Comparison of ENCODE assay signal across 1 cellular context in the genomic region with DNA sequence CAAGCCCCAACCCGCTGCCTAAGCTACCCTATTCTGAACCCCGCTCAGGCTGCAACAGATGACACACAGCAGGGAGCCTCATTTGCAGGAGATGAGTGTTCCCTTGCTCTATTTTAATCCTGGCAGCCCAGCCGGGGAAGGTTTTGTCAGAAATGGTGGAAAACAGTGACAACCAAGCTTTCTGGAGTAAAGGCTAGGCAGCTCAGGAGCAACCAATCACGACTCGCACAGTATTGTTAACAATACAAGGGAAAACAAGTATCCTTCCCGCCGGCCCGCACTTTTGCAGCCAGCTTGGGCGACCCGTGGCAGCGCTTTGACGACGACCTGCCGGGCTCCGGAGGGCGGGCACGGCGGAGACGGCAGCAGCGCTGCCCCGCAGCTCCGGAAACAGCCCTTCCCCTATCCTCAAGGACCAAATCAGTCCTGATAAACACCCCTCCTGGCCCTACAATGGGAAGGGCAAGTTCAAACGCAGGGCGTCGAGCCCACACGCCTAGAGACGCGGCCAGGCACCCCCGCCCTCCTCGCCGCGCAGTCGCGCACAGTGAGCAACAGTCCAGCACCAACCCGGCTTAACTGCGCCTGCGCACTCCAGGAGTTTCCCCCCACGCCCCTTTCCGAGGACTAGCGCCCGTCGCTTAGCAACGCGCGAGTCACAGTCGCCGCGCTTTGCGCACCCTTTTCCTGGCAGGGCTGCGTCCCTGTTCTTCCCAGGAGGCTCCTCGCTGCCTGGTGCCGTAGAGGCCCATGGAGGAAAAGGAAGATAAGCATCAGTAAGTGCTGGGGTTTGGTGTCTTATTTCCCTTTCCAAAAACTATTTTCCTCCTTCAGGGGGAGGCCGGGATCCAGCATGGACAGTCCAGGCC.
TF ChIP-seq lines count a peak whose summit lies in the region.

No MANE protein-coding gene starts in this region.

TF ChIP-seq in H1, 55 proteins besides CTCF, POLR2A, EP300 and RAD21 (continued from another document):
- TF ChIP-seq JUND (IDR thresholded peaks at IDR 0.05; ENCODE audit: low read length) (no peak), CTBP2 (IDR thresholded peaks at IDR 0.05; ENCODE audit: borderline replicate concordance, insufficient read depth, insufficient read length, low read length) (no peak), NRF1 (IDR thresholded peaks at IDR 0.05; ENCODE audit: low read depth, low read length) (peak; percentile 42), EZH2 (IDR thresholded peaks at IDR 0.05; ENCODE audit: low read depth, low read length, severe bottlenecking) (no peak), SP2 (IDR thresholded peaks at IDR 0.05; ENCODE audit: low read length) (no peak), CREB1 (IDR thresholded peaks at IDR 0.05) (peak; percentile 77), PHF8 (conservative IDR thresholded peaks at IDR 0.05; ENCODE audit: low read depth, low read length) (peak; percentile 70), TAF1 (IDR thresholded peaks at IDR 0.05; ENCODE audit: low read depth, low read length) (peak; percentile 70; the same call in 1 of the 2 replicates), TEAD4 (IDR thresholded peaks at IDR 0.05; ENCODE audit: low read depth, low read length) (no peak; the same call in 1 of the 2 replicates), CBX8 (IDR thresholded peaks at IDR 0.05; ENCODE audit: borderline replicate concordance, low read depth, low read length) (no peak), CBX5 (IDR thresholded peaks at IDR 0.05; ENCODE audit: low read depth, low read length) (no peak), YY1 (IDR thresholded peaks at IDR 0.05; ENCODE audit: low read depth, low read length) (no peak), TAF7 (optimal IDR thresholded peaks at IDR 0.05; ENCODE audit: borderline replicate concordance, low read depth, low read length) (no peak), GTF2F1 (IDR thresholded peaks at IDR 0.05; ENCODE audit: borderline replicate concordance, low read depth, low read length) (no peak), RBBP5 (IDR thresholded peaks at IDR 0.05; ENCODE audit: borderline replicate concordance, low read depth, low read length) (peak; percentile 78; the same call in 1 of the 2 replicates), SRF (IDR thresholded peaks at IDR 0.05; ENCODE audit: low read depth, low read length) (no peak), BRCA1 (IDR thresholded peaks at IDR 0.05; ENCODE audit: low read depth, low read length) (no peak), JUN (IDR thresholded peaks at IDR 0.05; ENCODE audit: low read depth, low read length) (no peak), NANOG (IDR thresholded peaks at IDR 0.05; ENCODE audit: insufficient read depth, low read depth, low read length, poor library complexity, severe bottlenecking) (no peak), TBP (IDR thresholded peaks at IDR 0.05; ENCODE audit: low read depth, low read length) (peak; percentile 53; the same call in 1 of the 2 replicates), GABPA (IDR thresholded peaks at IDR 0.05; ENCODE audit: borderline replicate concordance, insufficient read depth, low read length) (no peak), SIX5 (IDR thresholded peaks at IDR 0.05; ENCODE audit: low read depth, low read length) (no peak), TCF12 (IDR thresholded peaks at IDR 0.05; ENCODE audit: low read depth, low read length) (no peak), RXRA (IDR thresholded peaks at IDR 0.05; ENCODE audit: insufficient read depth, low read depth, low read length) (no peak), KDM5A (IDR thresholded peaks at IDR 0.05; ENCODE audit: low read length) (no peak), BCL11A (IDR thresholded peaks at IDR 0.05; ENCODE audit: low read depth in 2 of 2, low read length in 2 of 2) (no peak), KDM1A (IDR thresholded peaks at IDR 0.05; ENCODE audit: borderline replicate concordance, low read length) (peak; percentile 48; the same call in 1 of the 2 replicates), ASH2L (IDR thresholded peaks at IDR 0.05; ENCODE audit: low read length) (peak; percentile 89), POLR2AphosphoS5 (IDR thresholded peaks at IDR 0.05; ENCODE audit: low read depth, low read length) (peak; percentile 89), SIRT6 (IDR thresholded peaks at IDR 0.05; ENCODE audit: low read length) (no peak), SAP30 (IDR thresholded peaks at IDR 0.05; ENCODE audit: insufficient read depth, insufficient replicate concordance, low read length) (no peak), CEBPB (IDR thresholded peaks at IDR 0.05; ENCODE audit: low read depth, low read length) (no peak), HDAC2 (IDR thresholded peaks at IDR 0.05; ENCODE audit: borderline replicate concordance in 1 of 2, low read depth in 2 of 2, low read length in 2 of 2) (peak in 1 of 2 experiments; percentile 62; a peak in 1 of 4 replicates), RNF2 (IDR thresholded peaks at IDR 0.05; ENCODE audit: borderline replicate concordance, low read depth, low read length, missing control alignments, poor library complexity, severe bottlenecking) (peak; percentile 38), KDM4A (IDR thresholded peaks at IDR 0.05; ENCODE audit: low read depth, low read length, severe bottlenecking) (peak; percentile 90), POU5F1 (IDR thresholded peaks at IDR 0.05; ENCODE audit: low read depth, low read length) (no peak), HDAC6 (IDR thresholded peaks at IDR 0.05; ENCODE audit: low read depth, low read length) (no peak), CHD2 (IDR thresholded peaks at IDR 0.05; ENCODE audit: low read length) (no peak), FOSL1 (IDR thresholded peaks at IDR 0.05; ENCODE audit: insufficient read depth, low read depth, low read length) (no peak), SP4 (IDR thresholded peaks at IDR 0.05; ENCODE audit: low read length) (no peak; the same call in 1 of the 2 replicates), RFX5 (IDR thresholded peaks at IDR 0.05; ENCODE audit: borderline replicate concordance, low read depth, low read length) (no peak), ZNF274 (IDR thresholded peaks at IDR 0.05; ENCODE audit: borderline replicate concordance, extremely low read depth, low read length) (no peak)
- TF ChIP-seq, protein P1, sequence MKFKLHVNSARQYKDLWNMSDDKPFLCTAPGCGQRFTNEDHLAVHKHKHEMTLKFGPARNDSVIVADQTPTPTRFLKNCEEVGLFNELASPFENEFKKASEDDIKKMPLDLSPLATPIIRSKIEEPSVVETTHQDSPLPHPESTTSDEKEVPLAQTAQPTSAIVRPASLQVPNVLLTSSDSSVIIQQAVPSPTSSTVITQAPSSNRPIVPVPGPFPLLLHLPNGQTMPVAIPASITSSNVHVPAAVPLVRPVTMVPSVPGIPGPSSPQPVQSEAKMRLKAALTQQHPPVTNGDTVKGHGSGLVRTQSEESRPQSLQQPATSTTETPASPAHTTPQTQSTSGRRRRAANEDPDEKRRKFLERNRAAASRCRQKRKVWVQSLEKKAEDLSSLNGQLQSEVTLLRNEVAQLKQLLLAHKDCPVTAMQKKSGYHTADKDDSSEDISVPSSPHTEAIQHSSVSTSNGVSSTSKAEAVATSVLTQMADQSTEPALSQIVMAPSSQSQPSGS (IDR thresholded peaks at IDR 0.05; ENCODE audit: low read length): 0 out of 2 replicates have a peak, but pooled peaks have one; percentile 11
- TF ChIP-seq, protein P2, sequence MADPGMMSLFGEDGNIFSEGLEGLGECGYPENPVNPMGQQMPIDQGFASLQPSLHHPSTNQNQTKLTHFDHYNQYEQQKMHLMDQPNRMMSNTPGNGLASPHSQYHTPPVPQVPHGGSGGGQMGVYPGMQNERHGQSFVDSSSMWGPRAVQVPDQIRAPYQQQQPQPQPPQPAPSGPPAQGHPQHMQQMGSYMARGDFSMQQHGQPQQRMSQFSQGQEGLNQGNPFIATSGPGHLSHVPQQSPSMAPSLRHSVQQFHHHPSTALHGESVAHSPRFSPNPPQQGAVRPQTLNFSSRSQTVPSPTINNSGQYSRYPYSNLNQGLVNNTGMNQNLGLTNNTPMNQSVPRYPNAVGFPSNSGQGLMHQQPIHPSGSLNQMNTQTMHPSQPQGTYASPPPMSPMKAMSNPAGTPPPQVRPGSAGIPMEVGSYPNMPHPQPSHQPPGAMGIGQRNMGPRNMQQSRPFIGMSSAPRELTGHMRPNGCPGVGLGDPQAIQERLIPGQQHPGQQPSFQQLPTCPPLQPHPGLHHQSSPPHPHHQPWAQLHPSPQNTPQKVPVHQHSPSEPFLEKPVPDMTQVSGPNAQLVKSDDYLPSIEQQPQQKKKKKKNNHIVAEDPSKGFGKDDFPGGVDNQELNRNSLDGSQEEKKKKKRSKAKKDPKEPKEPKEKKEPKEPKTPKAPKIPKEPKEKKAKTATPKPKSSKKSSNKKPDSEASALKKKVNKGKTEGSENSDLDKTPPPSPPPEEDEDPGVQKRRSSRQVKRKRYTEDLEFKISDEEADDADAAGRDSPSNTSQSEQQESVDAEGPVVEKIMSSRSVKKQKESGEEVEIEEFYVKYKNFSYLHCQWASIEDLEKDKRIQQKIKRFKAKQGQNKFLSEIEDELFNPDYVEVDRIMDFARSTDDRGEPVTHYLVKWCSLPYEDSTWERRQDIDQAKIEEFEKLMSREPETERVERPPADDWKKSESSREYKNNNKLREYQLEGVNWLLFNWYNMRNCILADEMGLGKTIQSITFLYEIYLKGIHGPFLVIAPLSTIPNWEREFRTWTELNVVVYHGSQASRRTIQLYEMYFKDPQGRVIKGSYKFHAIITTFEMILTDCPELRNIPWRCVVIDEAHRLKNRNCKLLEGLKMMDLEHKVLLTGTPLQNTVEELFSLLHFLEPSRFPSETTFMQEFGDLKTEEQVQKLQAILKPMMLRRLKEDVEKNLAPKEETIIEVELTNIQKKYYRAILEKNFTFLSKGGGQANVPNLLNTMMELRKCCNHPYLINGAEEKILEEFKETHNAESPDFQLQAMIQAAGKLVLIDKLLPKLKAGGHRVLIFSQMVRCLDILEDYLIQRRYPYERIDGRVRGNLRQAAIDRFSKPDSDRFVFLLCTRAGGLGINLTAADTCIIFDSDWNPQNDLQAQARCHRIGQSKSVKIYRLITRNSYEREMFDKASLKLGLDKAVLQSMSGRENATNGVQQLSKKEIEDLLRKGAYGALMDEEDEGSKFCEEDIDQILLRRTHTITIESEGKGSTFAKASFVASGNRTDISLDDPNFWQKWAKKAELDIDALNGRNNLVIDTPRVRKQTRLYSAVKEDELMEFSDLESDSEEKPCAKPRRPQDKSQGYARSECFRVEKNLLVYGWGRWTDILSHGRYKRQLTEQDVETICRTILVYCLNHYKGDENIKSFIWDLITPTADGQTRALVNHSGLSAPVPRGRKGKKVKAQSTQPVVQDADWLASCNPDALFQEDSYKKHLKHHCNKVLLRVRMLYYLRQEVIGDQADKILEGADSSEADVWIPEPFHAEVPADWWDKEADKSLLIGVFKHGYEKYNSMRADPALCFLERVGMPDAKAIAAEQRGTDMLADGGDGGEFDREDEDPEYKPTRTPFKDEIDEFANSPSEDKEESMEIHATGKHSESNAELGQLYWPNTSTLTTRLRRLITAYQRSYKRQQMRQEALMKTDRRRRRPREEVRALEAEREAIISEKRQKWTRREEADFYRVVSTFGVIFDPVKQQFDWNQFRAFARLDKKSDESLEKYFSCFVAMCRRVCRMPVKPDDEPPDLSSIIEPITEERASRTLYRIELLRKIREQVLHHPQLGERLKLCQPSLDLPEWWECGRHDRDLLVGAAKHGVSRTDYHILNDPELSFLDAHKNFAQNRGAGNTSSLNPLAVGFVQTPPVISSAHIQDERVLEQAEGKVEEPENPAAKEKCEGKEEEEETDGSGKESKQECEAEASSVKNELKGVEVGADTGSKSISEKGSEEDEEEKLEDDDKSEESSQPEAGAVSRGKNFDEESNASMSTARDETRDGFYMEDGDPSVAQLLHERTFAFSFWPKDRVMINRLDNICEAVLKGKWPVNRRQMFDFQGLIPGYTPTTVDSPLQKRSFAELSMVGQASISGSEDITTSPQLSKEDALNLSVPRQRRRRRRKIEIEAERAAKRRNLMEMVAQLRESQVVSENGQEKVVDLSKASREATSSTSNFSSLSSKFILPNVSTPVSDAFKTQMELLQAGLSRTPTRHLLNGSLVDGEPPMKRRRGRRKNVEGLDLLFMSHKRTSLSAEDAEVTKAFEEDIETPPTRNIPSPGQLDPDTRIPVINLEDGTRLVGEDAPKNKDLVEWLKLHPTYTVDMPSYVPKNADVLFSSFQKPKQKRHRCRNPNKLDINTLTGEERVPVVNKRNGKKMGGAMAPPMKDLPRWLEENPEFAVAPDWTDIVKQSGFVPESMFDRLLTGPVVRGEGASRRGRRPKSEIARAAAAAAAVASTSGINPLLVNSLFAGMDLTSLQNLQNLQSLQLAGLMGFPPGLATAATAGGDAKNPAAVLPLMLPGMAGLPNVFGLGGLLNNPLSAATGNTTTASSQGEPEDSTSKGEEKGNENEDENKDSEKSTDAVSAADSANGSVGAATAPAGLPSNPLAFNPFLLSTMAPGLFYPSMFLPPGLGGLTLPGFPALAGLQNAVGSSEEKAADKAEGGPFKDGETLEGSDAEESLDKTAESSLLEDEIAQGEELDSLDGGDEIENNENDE (IDR thresholded peaks at IDR 0.05; ENCODE audit: insufficient replicate concordance, low read length): no peak
- TF ChIP-seq, protein P3, sequence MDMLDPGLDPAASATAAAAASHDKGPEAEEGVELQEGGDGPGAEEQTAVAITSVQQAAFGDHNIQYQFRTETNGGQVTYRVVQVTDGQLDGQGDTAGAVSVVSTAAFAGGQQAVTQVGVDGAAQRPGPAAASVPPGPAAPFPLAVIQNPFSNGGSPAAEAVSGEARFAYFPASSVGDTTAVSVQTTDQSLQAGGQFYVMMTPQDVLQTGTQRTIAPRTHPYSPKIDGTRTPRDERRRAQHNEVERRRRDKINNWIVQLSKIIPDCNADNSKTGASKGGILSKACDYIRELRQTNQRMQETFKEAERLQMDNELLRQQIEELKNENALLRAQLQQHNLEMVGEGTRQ (IDR thresholded peaks at IDR 0.05; ENCODE audit: low read length): no peak
- TF ChIP-seq, protein P4, sequence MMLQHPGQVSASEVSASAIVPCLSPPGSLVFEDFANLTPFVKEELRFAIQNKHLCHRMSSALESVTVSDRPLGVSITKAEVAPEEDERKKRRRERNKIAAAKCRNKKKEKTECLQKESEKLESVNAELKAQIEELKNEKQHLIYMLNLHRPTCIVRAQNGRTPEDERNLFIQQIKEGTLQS (IDR thresholded peaks at IDR 0.05; ENCODE audit: insufficient read depth, low read depth, low read length): no peak
- TF ChIP-seq, protein P5, sequence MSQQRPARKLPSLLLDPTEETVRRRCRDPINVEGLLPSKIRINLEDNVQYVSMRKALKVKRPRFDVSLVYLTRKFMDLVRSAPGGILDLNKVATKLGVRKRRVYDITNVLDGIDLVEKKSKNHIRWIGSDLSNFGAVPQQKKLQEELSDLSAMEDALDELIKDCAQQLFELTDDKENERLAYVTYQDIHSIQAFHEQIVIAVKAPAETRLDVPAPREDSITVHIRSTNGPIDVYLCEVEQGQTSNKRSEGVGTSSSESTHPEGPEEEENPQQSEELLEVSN (IDR thresholded peaks at IDR 0.05): peak; percentile 99
- TF ChIP-seq, protein P6, sequence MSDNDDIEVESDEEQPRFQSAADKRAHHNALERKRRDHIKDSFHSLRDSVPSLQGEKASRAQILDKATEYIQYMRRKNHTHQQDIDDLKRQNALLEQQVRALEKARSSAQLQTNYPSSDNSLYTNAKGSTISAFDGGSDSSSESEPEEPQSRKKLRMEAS (IDR thresholded peaks at IDR 0.05): peak; percentile 96
TF ChIP-seq in H1: peak in this region for 19.
